10 cellular contexts compared by ENCODE assay signal in genomic region chr15:25859838-25860645, GRCh38. TPM values are rescaled to one million over a fixed set of nuclear protein-coding genes. Genes with fewer than 3 reads are reported as not detected.
DNase-seq lines count a peak whose midpoint lies in the region; ATAC-seq, FAIRE-seq and TF ChIP-seq lines count a peak whose summit lies in the region.
"Had no signal": no experiment of that assay in that cellular context is flagged by ENCODE, and none has a peak within 500 bp of the region (broad histone marks: within the 10 kb centered on the region; RNA-seq: fewer than 3 reads in every experiment).

No MANE protein-coding gene starts in this region.

- H3K36me3 ChIP-seq in breast epithelium (no peaks in the 10 kb centered on the region), astrocyte (ENCODE audit: insufficient read depth, low read length) (no peaks in the 10 kb centered on the region), mucosa of stomach (ENCODE audit: control insufficient read depth, insufficient read depth, low read length) (no peaks in the 10 kb centered on the region), upper lobe of right lung (no peaks in the 10 kb centered on the region)

- H3K9me3 Mint-ChIP-seq in MCF 10A (ENCODE audit: unreplicated experiment): peaks cover 38% of the 10 kb centered on the region
- H3K9me3 Mint-ChIP-seq in astrocyte (ENCODE audit: unreplicated experiment): peaks cover 6% of the 10 kb centered on the region

- TF ChIP-seq POLR2A in breast epithelium (IDR thresholded peaks at IDR 0.05): no peak

- intact Hi-C loops in breast epithelium (cut with DNase I; ENCODE audit: low total_unique reads): no loop called here
- intact Hi-C loops in MCF 10A (cut with micrococcal nuclease): no loop called here
- intact Hi-C loops in upper lobe of right lung (cut with DNase I): no loop called here

- peak overlapping the region; percentile 89 for H3K4me2 ChIP-seq in astrocyte (ENCODE audit: low read length)

- H3K27ac Mint-ChIP-seq in MCF 10A (ENCODE audit: low read depth, unreplicated experiment): no peak overlapping the region
- no peak overlapping the region for H3K27ac Mint-ChIP-seq in astrocyte (ENCODE audit: unreplicated experiment)

- peaks cover 30% of the 10 kb centered on the region for H4K20me1 ChIP-seq in astrocyte (ENCODE audit: insufficient read depth, low read length)

- peaks cover 75% of the 10 kb centered on the region for H3K79me2 ChIP-seq in astrocyte (ENCODE audit: insufficient read depth, low read length)

- H3K27me3 ChIP-seq in breast epithelium: no peaks in the 10 kb centered on the region
- H3K27me3 ChIP-seq in astrocyte (ENCODE audit: insufficient read depth, low read length): no peaks in the 10 kb centered on the region
- H3K27me3 ChIP-seq in mucosa of stomach (ENCODE audit: control insufficient read depth, insufficient read depth, low read length): peaks cover 14% of the 10 kb centered on the region
- no peaks in the 10 kb centered on the region for H3K27me3 ChIP-seq in upper lobe of right lung

- H2AFZ ChIP-seq in astrocyte (ENCODE audit: low read depth, low read length): no peak overlapping the region

- CTCF ChIA-PET in MCF 10A (lab: Yijun Ruan, JAX): no interaction called here

- H3K36me3 Mint-ChIP-seq in MCF 10A (ENCODE audit: insufficient read depth, unreplicated experiment) (no peaks in the 10 kb centered on the region), astrocyte (ENCODE audit: low read depth, unreplicated experiment) (peaks cover 27% of the 10 kb centered on the region)

- H3K4me1 ChIP-seq in breast epithelium (peaks cover 5 to 8% of the 10 kb centered on the region in 2 donors), astrocyte (ENCODE audit: insufficient read depth, low read length) (peaks cover 20% of the 10 kb centered on the region), mucosa of stomach (ENCODE audit: control insufficient read depth, insufficient read depth, low read length) (peaks cover 18% of the 10 kb centered on the region), upper lobe of right lung (peaks cover 19% of the 10 kb centered on the region)

- POLR2A ChIA-PET in MCF 10A (lab: Yijun Ruan, JAX): no interaction called here

- no peak for FAIRE-seq in astrocyte (lab: Jason Lieb, UNC)

- DNase-seq in breast epithelium (ENCODE audit: low spot score in 2 of 2) (peak; percentile 77), MCF 10A (ENCODE audit: unreplicated experiment) (no peak), astrocyte (ENCODE audit: low read depth) (no peak), upper lobe of right lung (no peak), SW 1271 (lab: John Stamatoyannopoulos, UW) (no peak), DMS53 treated with DMSO at 0.1 percent for 48 hours (lab: John Stamatoyannopoulos, UW; ENCODE audit: unreplicated experiment) (no peak), NCI-H1105 treated with DMSO at 0.1 percent for 48 hours (lab: John Stamatoyannopoulos, UW) (no peak)
- DNase-seq: C1 segment of cervical spinal cord, NCI-H526 treated with DMSO at 0.1 percent for 48 hours had no signal

- no peaks in the 10 kb centered on the region for H3K4me1 Mint-ChIP-seq in MCF 10A (ENCODE audit: insufficient read depth, unreplicated experiment)
- peaks cover 34% of the 10 kb centered on the region for H3K4me1 Mint-ChIP-seq in astrocyte (ENCODE audit: low read depth, unreplicated experiment)

- ATAC-seq in upper lobe of right lung: peak; percentile 56

- H3K9ac ChIP-seq in astrocyte (ENCODE audit: low read length) (no peak overlapping the region), mucosa of stomach (ENCODE audit: low read length) (peak overlapping the region; percentile 18)

- H3K9me3 ChIP-seq in breast epithelium: no peaks in the 10 kb centered on the region
- no peaks in the 10 kb centered on the region for H3K9me3 ChIP-seq in astrocyte (ENCODE audit: insufficient read depth, low read depth, low read length)
- H3K9me3 ChIP-seq in mucosa of stomach (ENCODE audit: control insufficient read depth, low read length): no peaks in the 10 kb centered on the region
- no peaks in the 10 kb centered on the region for H3K9me3 ChIP-seq in upper lobe of right lung

- no peak overlapping the region for H3K4me3 Mint-ChIP-seq in MCF 10A (ENCODE audit: unreplicated experiment)
- H3K4me3 Mint-ChIP-seq in astrocyte (ENCODE audit: unreplicated experiment): peak overlapping the region; percentile 91

- H3K4me3 ChIP-seq in breast epithelium: peak overlapping the region in 2 of 3 donors; percentile 24 to 93
- H3K4me3 ChIP-seq in astrocyte (ENCODE audit: insufficient read depth, low read depth, low read length): peak overlapping the region; percentile 42
- H3K4me3 ChIP-seq in mucosa of stomach (ENCODE audit: low read length): no peak overlapping the region
- H3K4me3 ChIP-seq in upper lobe of right lung: peak overlapping the region; percentile 65

- H3K27ac ChIP-seq in breast epithelium: peak overlapping the region; percentile 62 to 87
- H3K27ac ChIP-seq in astrocyte (ENCODE audit: low read depth, low read length): no peak overlapping the region
- peak overlapping the region; percentile 73 for H3K27ac ChIP-seq in upper lobe of right lung

- TF ChIP-seq CTCF in breast epithelium (IDR thresholded peaks at IDR 0.05) (no peak), MCF 10A (IDR thresholded peaks at IDR 0.05; ENCODE audit: unreplicated experiment) (no peak), astrocyte (IDR thresholded peaks at IDR 0.05; ENCODE audit: insufficient read depth, low read depth, low read length) (no peak), upper lobe of right lung (IDR thresholded peaks at IDR 0.05) (no peak)

- no TSS peak for BruUV-seq in MCF 10A (replicated peaks; lab: Mats Ljungman, UMichigan)

- H3K27me3 Mint-ChIP-seq in MCF 10A (ENCODE audit: insufficient read depth, unreplicated experiment) (no peaks in the 10 kb centered on the region), astrocyte (ENCODE audit: low read depth, unreplicated experiment) (peaks cover 11% of the 10 kb centered on the region)

RNA-seq across cellular contexts. Expression of gene ATP10A, which starts 3.1 kb away (rescaled TPM):
- total RNA-seq in breast epithelium (10 to 100 TPM in 1 of 3 donors, 1 to 10 TPM in 2; 6.4 to 17.4 (median 7.2) TPM), MCF 10A (2022) (not detected in 2 replicates), astrocyte (21.1 and 36.6 TPM in 2 replicates), upper lobe of right lung (31.1 TPM)

Comparison
In these comparisons a context has a peak if more than half of its experiments do, and no peak if none do; other contexts are left out.
1. DNase-seq: peak in breast epithelium (2 of 2); none in MCF 10A (single experiment), astrocyte (single experiment), upper lobe of right lung (single experiment), SW 1271 (0 of 2), DMS53 treated with DMSO at 0.1 percent for 48 hours (single experiment) and NCI-H1105 treated with DMSO at 0.1 percent for 48 hours (single experiment).